In the genomic region with DNA sequence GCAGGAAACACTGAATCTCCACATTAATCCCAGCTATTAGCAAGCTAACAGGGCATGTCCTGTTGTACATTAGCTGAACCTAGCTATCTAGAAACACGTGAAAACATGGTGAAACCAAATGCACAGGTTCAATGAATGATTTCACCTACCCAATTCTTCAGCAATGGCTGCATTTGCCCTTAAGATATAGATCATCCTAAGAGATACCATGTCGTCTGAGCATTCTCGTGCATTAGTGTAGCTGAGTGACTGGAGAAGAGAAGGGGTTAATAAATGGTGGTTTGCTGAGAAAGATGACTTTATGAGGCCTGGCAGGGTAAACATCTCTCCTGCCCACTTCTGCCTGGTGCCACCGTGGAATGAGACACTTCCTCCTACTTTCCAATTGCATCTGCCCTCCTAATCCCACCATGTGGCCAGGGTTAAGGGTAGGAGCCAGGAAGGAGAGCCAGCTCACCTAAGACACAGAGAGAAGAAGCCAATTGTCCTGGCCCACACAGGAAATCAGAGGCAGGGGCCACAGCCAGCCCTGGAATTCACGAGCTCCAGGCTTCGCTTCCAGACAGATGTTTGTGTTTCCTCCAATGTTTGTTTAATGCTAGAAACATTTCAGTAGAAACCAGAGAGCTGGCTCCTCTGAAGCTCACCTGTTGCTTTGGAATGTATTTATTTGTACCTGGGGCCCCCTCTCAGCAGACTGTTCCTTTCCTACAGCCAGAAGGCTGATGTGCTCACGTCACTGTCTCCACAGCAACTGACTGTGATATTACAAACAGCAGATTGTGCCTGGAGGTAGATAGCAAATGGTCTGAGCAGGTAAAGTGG, we compare ENCODE assay signal across 15 cellular contexts.
A peak's percentile ranks its signal among the peaks of the same experiment; 100 is the strongest.
DNase-seq lines count a peak whose midpoint lies in the region; ATAC-seq and TF ChIP-seq lines count a peak whose summit lies in the region.
"Had no signal": no experiment of that assay in that cellular context is flagged by ENCODE, and none has a peak within 500 bp of the region (broad histone marks: within the 10 kb centered on the region; RNA-seq: fewer than 3 reads in every experiment).

No MANE protein-coding gene starts in this region.

- no peaks in the 10 kb centered on the region for H3K27me3 ChIP-seq in smooth muscle cell (ENCODE audit: low read depth)

- H3K4me1 ChIP-seq in smooth muscle cell (ENCODE audit: low read depth) = no peaks in the 10 kb centered on the region

- 60% methylated on average over 7 of the region's 7 CpGs for WGBS in smooth muscle cell (ENCODE audit: low lambda C conversion rate)

- peak overlapping the region; percentile 91 for H3K27ac ChIP-seq in smooth muscle cell (ENCODE audit: low read depth)
- H3K27ac ChIP-seq: 22Rv1 had no signal

- TF ChIP-seq CTCF in MCF 10A (IDR thresholded peaks at IDR 0.05; ENCODE audit: unreplicated experiment) = no peak
- TF ChIP-seq CTCF in smooth muscle cell (IDR thresholded peaks at IDR 0.05; ENCODE audit: borderline replicate concordance, insufficient read depth, poor library complexity, severe bottlenecking) = no peak

- peaks cover 8% of the 10 kb centered on the region for H3K27me3 Mint-ChIP-seq in MCF 10A (ENCODE audit: insufficient read depth, unreplicated experiment)

- POLR2A ChIA-PET in MCF 10A (lab: Yijun Ruan, JAX) = interaction anchor here (1.2 to 1.8 kb wide), 4 partner anchors 34 to 114 kb away, joined by 4 to 6 read pairs (median 5); no protein-coding TSS in a partner anchor

- peak; percentile 90 for ATAC-seq in left colon
- ATAC-seq: HCT116 had no signal

- H3K4me1 Mint-ChIP-seq in MCF 10A (ENCODE audit: insufficient read depth, unreplicated experiment) = peaks cover 12% of the 10 kb centered on the region

- DNase-seq in DMS 273 (lab: John Stamatoyannopoulos, UW; ENCODE audit: unreplicated experiment) (peak; percentile 9), DMS 273 treated with DMSO at 0.1 percent for 48 hours (lab: John Stamatoyannopoulos, UW) (no peak), MCF 10A (ENCODE audit: unreplicated experiment) (peak; percentile 78), left colon (peak; percentile 51 to 57), smooth muscle cell (lab: John Stamatoyannopoulos, UW; ENCODE audit: unreplicated experiment) (no peak), NCI-H2107 (lab: John Stamatoyannopoulos, UW) (no peak), cortex of kidney (lab: John Stamatoyannopoulos, UW) (no peak), A172 (ENCODE audit: low spot score) (no peak)
- DNase-seq: activated T-cell treated with anti-CD3 and anti-CD28 coated beads, Interleukin-2, amount 50 U/mL, for 4 hours; amygdala; MM.1S; NCI-H2081; SW 1271 had no signal

- no peak overlapping the region for H3K4me3 Mint-ChIP-seq in MCF 10A (ENCODE audit: unreplicated experiment)
- H3K4me3 Mint-ChIP-seq: activated T-cell treated with anti-CD3 and anti-CD28 coated beads, Interleukin-2, amount 50 U/mL, for 4 hours had no signal

- CTCF ChIA-PET in MCF 10A (lab: Yijun Ruan, JAX) = interaction anchor here (0.6 to 12.5 kb wide), 11 partner anchors 9 to 700 kb away, joined by 3 to 403 read pairs (median 6); no protein-coding TSS in a partner anchor

- intact Hi-C loops in MCF 10A (cut with micrococcal nuclease) = no loop called here
- intact Hi-C loops in left colon (cut with DNase I, micrococcal nuclease) = no loop called here

- H3K9me3 Mint-ChIP-seq in MCF 10A (ENCODE audit: unreplicated experiment) = no peaks in the 10 kb centered on the region

- H3K9ac ChIP-seq in smooth muscle cell (ENCODE audit: low read depth) = peak overlapping the region; percentile 80

- no peak overlapping the region for H3K4me3 ChIP-seq in smooth muscle cell

- H3K36me3 ChIP-seq in smooth muscle cell (ENCODE audit: low read depth) = no peaks in the 10 kb centered on the region

- H4K20me1 ChIP-seq in smooth muscle cell (ENCODE audit: low read depth) = no peaks in the 10 kb centered on the region

- H2AFZ ChIP-seq in smooth muscle cell (ENCODE audit: low read depth) = no peak overlapping the region

- no peaks in the 10 kb centered on the region for H3K79me2 ChIP-seq in smooth muscle cell (ENCODE audit: low read depth)

- peaks cover 6% of the 10 kb centered on the region for H3K36me3 Mint-ChIP-seq in MCF 10A (ENCODE audit: insufficient read depth, unreplicated experiment)

- peak overlapping the region; percentile 86 for H3K27ac Mint-ChIP-seq in MCF 10A (ENCODE audit: low read depth, unreplicated experiment)

- H3K4me2 ChIP-seq in smooth muscle cell = peak overlapping the region; percentile 45

- no TSS peak for BruUV-seq in MCF 10A (replicated peaks; lab: Mats Ljungman, UMichigan)

- H3K9me3 ChIP-seq in smooth muscle cell (replicated peaks; ENCODE audit: low read depth) = no peaks in the 10 kb centered on the region

- H3F3A ChIP-seq in smooth muscle cell (ENCODE audit: low read depth) = no peaks in the 10 kb centered on the region

Comparison
In these comparisons a context has a peak if more than half of its experiments do, and no peak if none do; other contexts are left out.
1. DNase-seq: peak in DMS 273 (single experiment), MCF 10A (single experiment) and left colon (2 of 2); none in DMS 273 treated with DMSO at 0.1 percent for 48 hours (single experiment), smooth muscle cell (single experiment), NCI-H2107 (single experiment), cortex of kidney (single experiment) and A172 (single experiment).